ENCODE assay signal across 28 cellular contexts in genomic region chr22:43824724-43825485, GRCh38. TPM values are rescaled to one million over a fixed set of nuclear protein-coding genes. Genes with fewer than 3 reads are reported as not detected.
DNase-seq lines count a peak whose midpoint lies in the region; ATAC-seq, FAIRE-seq and TF ChIP-seq lines count a peak whose summit lies in the region.
"Had no signal": no experiment of that assay in that cellular context is flagged by ENCODE, and none has a peak within 500 bp of the region (broad histone marks: within the 10 kb centered on the region; RNA-seq: fewer than 3 reads in every experiment).

No MANE protein-coding gene starts in this region.

- H3K14ac ChIP-seq in H1 (ENCODE audit: insufficient read length): no peak overlapping the region

- no peak overlapping the region for H2AFZ ChIP-seq in H1 (ENCODE audit: low read length)

- no peak overlapping the region for H2BK15ac ChIP-seq in H1 (ENCODE audit: low read length)

- no peak overlapping the region for H4K5ac ChIP-seq in H1 (ENCODE audit: insufficient read length, low read depth, low read length)

- no peak overlapping the region for H3K4me2 ChIP-seq in H1 (ENCODE audit: insufficient read depth in 1 of 2, low read depth in 2 of 2, low read length in 2 of 2)

- TF ChIP-seq CTCF in natural killer cell (IDR thresholded peaks at IDR 0.05): no peak
- TF ChIP-seq CTCF in H1 (IDR thresholded peaks at IDR 0.05; ENCODE audit: control extremely low read depth in 1 of 3, insufficient read depth in 1 of 3, low read depth in 1 of 3, low read length in 3 of 3): no peak
- TF ChIP-seq CTCF in nephron (IDR thresholded peaks at IDR 0.05; ENCODE audit: unreplicated experiment in 3 of 3): no peak

- no peaks in the 10 kb centered on the region; the same call in 1 of the 2 replicates for H3K23me2 ChIP-seq in H1 (ENCODE audit: low read depth, low read length)

- no peak for TF ChIP-seq POLR2A in H1 (IDR thresholded peaks at IDR 0.05; ENCODE audit: control extremely low read depth in 1 of 2, low read depth in 2 of 2, low read length in 2 of 2)

- no peaks in the 10 kb centered on the region for H3K79me1 ChIP-seq in H1 (ENCODE audit: low read depth, low read length)

- 0 out of 2 replicates have a peak overlapping the region, but pooled peaks have one; percentile 17 for H2BK12ac ChIP-seq in H1 (ENCODE audit: low read depth, low read length)

- no peak overlapping the region for H2BK20ac ChIP-seq in H1 (ENCODE audit: low read length)

- ATAC-seq in natural killer cell treated with Interleukin-12 subunit alpha and Interleukin-12 subunit beta and Interleukin-15 and Interleukin-18, amount 100 ng/mL, for 72 hours: no peak
- ATAC-seq in natural killer cell: no peak
- ATAC-seq: mucosa of descending colon, Panc1, T-helper 17 cell had no signal

- peaks cover 2 to 26% (median 15%) of the 10 kb centered on the region in 4 experiments for H3K4me1 ChIP-seq in H1 (replicated peaks in 1 of 4; ENCODE audit: control insufficient read depth in 3 of 4, insufficient read depth in 4 of 4, low read length in 3 of 4)
- H3K4me1 ChIP-seq: breast epithelium, SJCRH30 had no signal

- no peak overlapping the region for H4K91ac ChIP-seq in H1 (replicated peaks; ENCODE audit: insufficient read length, low read length)

- DNase-seq in natural killer cell treated with Interleukin-12 subunit alpha and Interleukin-12 subunit beta and Interleukin-15 and Interleukin-18, amount 100 ng/mL, for 72 hours (ENCODE audit: low spot score): peak; percentile 49
- DNase-seq in natural killer cell: no peak
- peak in 1 of 2 experiments; percentile 49 for DNase-seq in H1 (ENCODE audit: low read depth in 1 of 2, low spot score in 2 of 2)
- no peak for DNase-seq in NCI-H2081 treated with DMSO at 0.1 percent for 48 hours (lab: John Stamatoyannopoulos, UW)
- no peak for DNase-seq in T-helper 1 cell
- DNase-seq in NCI-H774 (lab: John Stamatoyannopoulos, UW): no peak
- DNase-seq in C1 segment of cervical spinal cord (lab: John Stamatoyannopoulos, UW): no peak
- DNase-seq: activated CD4-positive, alpha-beta T cell treated with anti-CD3 and anti-CD28 coated beads, Interleukin-2, amount 50 U/mL, for 48 hours; activated T-cell treated with anti-CD3 and anti-CD28 coated beads, Interleukin-2, amount 50 U/mL, for 1 hour; BE2C; cortex of kidney; IMR-90; mucosa of descending colon; NCI-H1105 treated with DMSO at 0.1 percent for 48 hours; NCI-H2029 treated with DMSO at 0.1 percent for 48 hours; NCI-H446 treated with DMSO at 0.1 percent for 48 hours; SJCRH30; stimulated activated CD4-positive, alpha-beta T cell treated with anti-CD3 and anti-CD28 coated beads, Interleukin-12 subunit alpha, Interleukin-12 subunit beta, amount 100 ng/mL, for 4 hours; stimulated activated CD4-positive, alpha-beta T cell treated with anti-CD3 and anti-CD28 coated beads, Interleukin-4, amount 100 ng/mL, for 4 hours; T-helper 17 cell had no signal

- no peak overlapping the region for H3K23ac ChIP-seq in H1 (ENCODE audit: insufficient read length)

- no peaks in the 10 kb centered on the region for H3K9me3 Mint-ChIP-seq in natural killer cell treated with Interleukin-12 subunit alpha and Interleukin-12 subunit beta and Interleukin-15 and Interleukin-18, amount 100 ng/mL, for 72 hours
- H3K9me3 Mint-ChIP-seq in natural killer cell (no peaks in the 10 kb centered on the region), nephron (no peaks in the 10 kb centered on the region)
- H3K9me3 Mint-ChIP-seq: stimulated activated naive CD8-positive, alpha-beta T cell treated with anti-CD3 and anti-CD28 coated beads, Interleukin-15, Interleukin-2, amounts not matched to agents 100 ng/mL and 50 ng/mL, for 24 hours had no signal

- no peak overlapping the region for H3K4ac ChIP-seq in H1 (replicated peaks; ENCODE audit: insufficient read length, low read depth, low read length)

- no peaks in the 10 kb centered on the region for H3K79me2 ChIP-seq in H1 (ENCODE audit: control insufficient read depth in 1 of 2, insufficient read depth in 2 of 2, low read length in 2 of 2)

- H3K56ac ChIP-seq in H1 (replicated peaks; ENCODE audit: insufficient read length, low read depth, low read length): no peak overlapping the region

- no peak overlapping the region; the same call in 1 of the 2 replicates for H4K8ac ChIP-seq in H1 (ENCODE audit: extremely low read depth, insufficient read depth, low read length)

- H3K36me3 ChIP-seq in H1 (ENCODE audit: control insufficient read depth in 2 of 4, insufficient read depth in 4 of 4, low read length in 3 of 4): peaks cover 0 to 7% (median 3%) of the 10 kb centered on the region in 4 experiments; a peak in 2 of 8 replicates
- H3K36me3 ChIP-seq: BE2C, breast epithelium, SJCRH30, tibial nerve had no signal

- intact Hi-C loops in natural killer cell (cut with micrococcal nuclease): no loop called here

- no peak for TF ChIP-seq RAD21 in H1 (IDR thresholded peaks at IDR 0.05 in 1 of 2, conservative IDR thresholded peaks at IDR 0.05 in 1 of 2; ENCODE audit: low read depth in 2 of 2, low read length in 2 of 2)

- H3K27me3 ChIP-seq in H1 (replicated peaks in 1 of 4; ENCODE audit: control insufficient read depth in 3 of 4, extremely low read depth in 1 of 4, insufficient read depth in 3 of 4, low read length in 3 of 4): no peaks in the 10 kb centered on the region
- H3K27me3 ChIP-seq: BE2C had no signal

- 85% methylated on average over 27 of the region's 27 CpGs; no CpG with 5 or more reads in 1 of the 2 experiments for WGBS in H1 (ENCODE audit: extremely low coverage in 1 of 2, insufficient coverage in 1 of 2, insufficient read length in 1 of 2, insufficient replicate concordance in 2 of 2, low coverage in 1 of 2, low lambda C conversion rate in 2 of 2, missing lambda C conversion rate in 1 of 2), 2 experiments

- H2AK5ac ChIP-seq in H1 (ENCODE audit: low read depth, low read length): peak overlapping the region; percentile 40; the same call in 1 of the 2 replicates

- peaks cover 18 to 22% of the 10 kb centered on the region in 2 donors for H3K27me3 Mint-ChIP-seq in natural killer cell treated with Interleukin-12 subunit alpha and Interleukin-12 subunit beta and Interleukin-15 and Interleukin-18, amount 100 ng/mL, for 72 hours
- peaks cover 23 to 24% of the 10 kb centered on the region in 2 donors for H3K27me3 Mint-ChIP-seq in natural killer cell (ENCODE audit: low read depth in 2 of 2)
- H3K27me3 Mint-ChIP-seq in nephron (ENCODE audit: low read depth): no peaks in the 10 kb centered on the region

- no peak for FAIRE-seq in H1 (lab: Jason Lieb, UNC)
- FAIRE-seq: A204.1, H54 had no signal

- H3K18ac ChIP-seq in H1 (ENCODE audit: extremely low read depth, low read length): no peak overlapping the region

- peaks cover 4 to 11% of the 10 kb centered on the region in 2 experiments for H4K20me1 ChIP-seq in H1 (replicated peaks in 1 of 2; ENCODE audit: control insufficient read depth in 1 of 2, insufficient read depth in 2 of 2, low read length in 2 of 2)

- H3K4me3 Mint-ChIP-seq in natural killer cell treated with Interleukin-12 subunit alpha and Interleukin-12 subunit beta and Interleukin-15 and Interleukin-18, amount 100 ng/mL, for 72 hours: no peak overlapping the region
- H3K4me3 Mint-ChIP-seq in natural killer cell (no peak overlapping the region), nephron (peak overlapping the region in 1 of 3 experiments; percentile 23)
- H3K4me3 Mint-ChIP-seq: stimulated activated naive CD8-positive, alpha-beta T cell treated with anti-CD3 and anti-CD28 coated beads, Interleukin-15, Interleukin-2, amounts not matched to agents 100 ng/mL and 50 ng/mL, for 24 hours; T-helper 17 cell had no signal

- POLR2A ChIA-PET in H1 (lab: Charles Lee; ENCODE audit: partially characterized antibody): interaction anchor here (0.9 kb wide), 1 partner anchor 9 kb away, joined by 5 read pairs; no protein-coding TSS in a partner anchor

- no peak overlapping the region for H2BK120ac ChIP-seq in H1 (replicated peaks; ENCODE audit: low read depth, low read length)

- no peak for TF ChIP-seq EP300 in H1 (IDR thresholded peaks at IDR 0.05; ENCODE audit: borderline replicate concordance in 1 of 2, low read depth in 2 of 2, low read length in 2 of 2)

- CTCF ChIA-PET in H1 (lab: Charles Lee; ENCODE audit: partially characterized antibody): interaction anchor here (0.7 to 1.8 kb wide), 4 partner anchors 12 to 60 kb away, joined by 3 to 4 read pairs (median 4); no protein-coding TSS in a partner anchor

- H3K36me3 Mint-ChIP-seq in natural killer cell treated with Interleukin-12 subunit alpha and Interleukin-12 subunit beta and Interleukin-15 and Interleukin-18, amount 100 ng/mL, for 72 hours: no peaks in the 10 kb centered on the region
- H3K36me3 Mint-ChIP-seq in natural killer cell: no peaks in the 10 kb centered on the region
- no peaks in the 10 kb centered on the region for H3K36me3 Mint-ChIP-seq in nephron (ENCODE audit: low read depth)

- H3K4me3 ChIP-seq in H1 (ENCODE audit: extremely low read depth in 1 of 4, insufficient read depth in 2 of 4, low read depth in 3 of 4, low read length in 4 of 4): no peak overlapping the region
- H3K4me3 ChIP-seq: breast epithelium, mucosa of descending colon, SJCRH30, tibial nerve had no signal

- no peaks in the 10 kb centered on the region for H3K9me3 ChIP-seq in H1 (ENCODE audit: insufficient read depth in 2 of 2, low read depth in 1 of 2, low read length in 1 of 2)
- H3K9me3 ChIP-seq: BE2C, breast epithelium, mucosa of descending colon, SJCRH30, tibial nerve had no signal

- no peak overlapping the region for H3K9ac ChIP-seq in H1 (replicated peaks in 1 of 4; ENCODE audit: extremely low read depth in 1 of 4, low read depth in 3 of 4, low read length in 3 of 4)

- no peaks in the 10 kb centered on the region for H3K4me1 Mint-ChIP-seq in natural killer cell treated with Interleukin-12 subunit alpha and Interleukin-12 subunit beta and Interleukin-15 and Interleukin-18, amount 100 ng/mL, for 72 hours (ENCODE audit: low read depth in 2 of 2)
- no peaks in the 10 kb centered on the region for H3K4me1 Mint-ChIP-seq in natural killer cell
- peaks cover 74% of the 10 kb centered on the region for H3K4me1 Mint-ChIP-seq in nephron

- no peak overlapping the region for H2BK5ac ChIP-seq in H1 (ENCODE audit: low read depth, low read length)

- H3K27ac ChIP-seq in H1 (ENCODE audit: low read depth, low read length): no peak overlapping the region
- H3K27ac ChIP-seq: breast epithelium, SJCRH30, tibial nerve had no signal

- no peak overlapping the region for H3K27ac Mint-ChIP-seq in natural killer cell treated with Interleukin-12 subunit alpha and Interleukin-12 subunit beta and Interleukin-15 and Interleukin-18, amount 100 ng/mL, for 72 hours
- H3K27ac Mint-ChIP-seq in natural killer cell (no peak overlapping the region), nephron (peak overlapping the region; percentile 34 to 56 (median 35))
- H3K27ac Mint-ChIP-seq: stimulated activated naive CD8-positive, alpha-beta T cell treated with anti-CD3 and anti-CD28 coated beads, Interleukin-15, Interleukin-2, amounts not matched to agents 100 ng/mL and 50 ng/mL, for 24 hours; T-helper 17 cell had no signal

RNA-seq across cellular contexts. Expression of gene EFCAB6, which starts 12.8 kb away (rescaled TPM):
- 1 to 10 TPM in 1 of 2 donors, under 1 TPM in 1; 0.12 to 1.3 TPM for total RNA-seq in natural killer cell treated with Interleukin-12 subunit alpha and Interleukin-12 subunit beta and Interleukin-15 and Interleukin-18, amount 100 ng/mL, for 72 hours
- under 1 TPM; 0.23 to 0.35 (median 0.26) TPM for total RNA-seq in natural killer cell
- 1.5 and 1.7 TPM in 2 replicates for total RNA-seq in H1 (2021; fragmentation: NEBNext Ultra II Directional; extraction: Animal tissue kit (Norgen Biotek cat#: 25700))
- 0.32 and 0.57 TPM in 2 replicates for polyA plus RNA-seq in H1 (2011; rRNA removed)
- polyA plus RNA-seq in H1 (2011; cell fraction: cytosol; rRNA removed): 0.45 TPM
- 0.86 TPM for polyA plus RNA-seq in H1 (2011; cell fraction: nucleus; rRNA removed)
- 0.43 to 0.66 TPM (median 0.55 TPM) in 4 replicates for polyA plus RNA-seq in H1 (2012, experiment 1 of 2)
- polyA plus RNA-seq in H1 (2012, experiment 2 of 2): 0.04 TPM
- 0.47 TPM for polyA plus RNA-seq in H1 (2013, experiment 1 of 2)
- 0.44 TPM for polyA plus RNA-seq in H1 (2013, experiment 2 of 2)
- 1.1 and 1.7 TPM in 2 replicates for polyA minus RNA-seq in H1 (2011; rRNA and poly(A)+ RNA removed)
- 0.95 TPM for polyA minus RNA-seq in H1 (2011; cell fraction: cytosol; rRNA and poly(A)+ RNA removed)
- 1.3 TPM for polyA minus RNA-seq in H1 (2011; cell fraction: nucleus; rRNA and poly(A)+ RNA removed)
- total RNA-seq: SJCRH30 had no signal

RNA-seq across cellular contexts. Expression of gene SULT4A1, which starts 37.4 kb away (rescaled TPM):
- total RNA-seq in natural killer cell treated with Interleukin-12 subunit alpha and Interleukin-12 subunit beta and Interleukin-15 and Interleukin-18, amount 100 ng/mL, for 72 hours: not detected
- not detected for total RNA-seq in natural killer cell
- total RNA-seq in H1 (2021; fragmentation: NEBNext Ultra II Directional; extraction: Animal tissue kit (Norgen Biotek cat#: 25700)): 7.0 and 9.1 TPM in 2 replicates
- polyA plus RNA-seq in H1 (2011; rRNA removed): 11.8 and 19.5 TPM in 2 replicates
- 14.9 TPM for polyA plus RNA-seq in H1 (2011; cell fraction: cytosol; rRNA removed)
- 58.0 TPM for polyA plus RNA-seq in H1 (2011; cell fraction: nucleus; rRNA removed)
- 11.1 to 14.8 TPM (median 12.3 TPM) in 4 replicates for polyA plus RNA-seq in H1 (2012, experiment 1 of 2)
- polyA plus RNA-seq in H1 (2012, experiment 2 of 2): 2.7 TPM
- 6.9 TPM for polyA plus RNA-seq in H1 (2013, experiment 1 of 2)
- polyA plus RNA-seq in H1 (2013, experiment 2 of 2): 6.1 TPM
- 5.4 and 5.5 TPM in 2 replicates for polyA minus RNA-seq in H1 (2011; rRNA and poly(A)+ RNA removed)
- 8.1 TPM for polyA minus RNA-seq in H1 (2011; cell fraction: cytosol; rRNA and poly(A)+ RNA removed)
- 16.3 TPM for polyA minus RNA-seq in H1 (2011; cell fraction: nucleus; rRNA and poly(A)+ RNA removed)
- total RNA-seq: lower leg skin, SJCRH30, T-helper 17 cell had no signal

Comparison
In these comparisons a context has a peak if more than half of its experiments do, and no peak if none do; other contexts are left out.
1. H3K27ac Mint-ChIP-seq: peak in nephron (3 of 3); none in natural killer cell treated with Interleukin-12 subunit alpha and Interleukin-12 subunit beta and Interleukin-15 and Interleukin-18, amount 100 ng/mL, for 72 hours (0 of 2) and natural killer cell (0 of 2).